Comparison of ENCODE assay signal across 8 cellular contexts in genomic region chr19:18097217-18097992, GRCh38. TPM values are rescaled to one million over a fixed set of nuclear protein-coding genes. Genes with fewer than 3 reads are reported as not detected.
DNase-seq lines count a peak whose midpoint lies in the region; ATAC-seq and TF ChIP-seq lines count a peak whose summit lies in the region.

TSS of gene MAST3 (plus strand) at chr19:18097778. CDS start at chr19:18097793, 15 bp downstream.

- H3K9me3 Mint-ChIP-seq in endothelial cell (ENCODE audit: unreplicated experiment) (no peaks in the 10 kb centered on the region), mesothelial cell of epicardium (no peaks in the 10 kb centered on the region)

- DNase-seq in NCI-H510A treated with DMSO at 0.1 percent for 48 hours (lab: John Stamatoyannopoulos, UW) (peak; percentile 60), NCI-H510A (lab: John Stamatoyannopoulos, UW) (no peak), NOMO-1 treated with dmso at 0.1 percent for 144 hours (lab: John Stamatoyannopoulos, UW; ENCODE audit: unreplicated experiment) (peak; percentile 72), endothelial cell (ENCODE audit: low spot score) (peak; percentile 87), mesothelial cell of epicardium (ENCODE audit: low spot score in 2 of 2, unreplicated experiment in 2 of 2) (peak; percentile 63 to 64)
- peak; percentile 61 for DNase-seq in activated CD8-positive, alpha-beta memory T cell treated with anti-CD3 and anti-CD28 coated beads, Interleukin-2, amount 50 U/mL, for 1 hour (ENCODE audit: extremely low read depth)
- peak; percentile 79 to 86 for DNase-seq in stimulated activated CD8-positive, alpha-beta memory T cell treated with anti-CD3 and anti-CD28 coated beads, Interleukin-2, amount 100 ng/mL, for 1 hour (ENCODE audit: low read depth in 2 of 2)

- H3K4me1 Mint-ChIP-seq in endothelial cell (ENCODE audit: unreplicated experiment) (no peaks in the 10 kb centered on the region), mesothelial cell of epicardium (peaks cover 7% of the 10 kb centered on the region)

- H3K27me3 Mint-ChIP-seq in endothelial cell (ENCODE audit: unreplicated experiment) (peaks cover 3% of the 10 kb centered on the region), mesothelial cell of epicardium (ENCODE audit: low read depth) (peaks cover 44% of the 10 kb centered on the region)

- no peak for TF ChIP-seq CTCF in endothelial cell (IDR thresholded peaks at IDR 0.05; ENCODE audit: unreplicated experiment)
- TF ChIP-seq CTCF in mesothelial cell of epicardium (IDR thresholded peaks at IDR 0.05; ENCODE audit: unreplicated experiment): no peak

- peak; percentile 61 for ATAC-seq in HG03108 (IDR thresholded peaks at IDR 0.05; ENCODE audit: unreplicated experiment)

- H3K4me3 Mint-ChIP-seq in endothelial cell (ENCODE audit: unreplicated experiment): peak within 1 kb of the TSS; percentile 37
- peak within 1 kb of the TSS; percentile 51 for H3K4me3 Mint-ChIP-seq in mesothelial cell of epicardium

- H3K27ac Mint-ChIP-seq in endothelial cell (ENCODE audit: unreplicated experiment) (no peak within 1 kb of the TSS), mesothelial cell of epicardium (no peak within 1 kb of the TSS)

- H3K36me3 Mint-ChIP-seq in endothelial cell (ENCODE audit: low read depth, unreplicated experiment): no peaks in the 10 kb centered on the region
- H3K36me3 Mint-ChIP-seq in mesothelial cell of epicardium: no peaks in the 10 kb centered on the region

RNA-seq across cellular contexts. Expression of gene MAST3, which starts in this region (rescaled TPM):
- total RNA-seq in endothelial cell (ENCODE audit: unreplicated experiment): 3.9 TPM
- 15.0 to 17.0 TPM (median 16.0 TPM) in 3 replicates for total RNA-seq in mesothelial cell of epicardium
